ENCODE assay signal across 8 cellular contexts in the genomic region with DNA sequence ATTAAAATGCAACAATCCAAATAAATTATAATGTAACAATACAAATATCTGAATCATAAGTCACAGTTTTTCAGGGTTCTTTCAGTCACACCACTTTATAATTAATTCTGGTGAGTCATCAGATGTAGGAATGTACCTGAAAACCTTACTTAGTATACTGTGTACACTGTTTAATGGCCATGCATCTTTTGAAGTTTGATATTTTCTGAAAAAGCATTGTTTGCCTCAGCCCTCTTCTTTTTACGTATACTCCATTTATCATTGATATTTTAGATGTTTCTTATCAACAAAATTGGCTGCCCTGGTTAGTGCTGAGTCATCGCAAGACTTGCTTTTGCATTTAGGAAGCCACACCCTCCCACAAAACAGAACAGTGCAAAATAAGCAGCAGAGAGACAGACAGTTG.
DNase-seq lines count a peak whose midpoint lies in the region; ATAC-seq, FAIRE-seq and TF ChIP-seq lines count a peak whose summit lies in the region.

No MANE protein-coding gene starts in this region.

- H3K4me1 ChIP-seq in kidney (ENCODE audit: control insufficient read depth in 1 of 2, insufficient read depth in 1 of 2, low read depth in 1 of 2, low read length in 2 of 2) = no peaks in the 10 kb centered on the region

- H3K4me3 ChIP-seq in bronchial epithelial cell (ENCODE audit: low read depth, low read length) (no peak overlapping the region), kidney (ENCODE audit: low read length in 2 of 2) (no peak overlapping the region)

- DNase-seq in A172 (ENCODE audit: low spot score) (peak; percentile 57), bronchial epithelial cell (ENCODE audit: low read depth) (peak; percentile 76), epidermal melanocyte (ENCODE audit: insufficient read length, low spot score) (no peak), caudate nucleus (lab: John Stamatoyannopoulos, UW) (no peak), kidney (no peak)

- FAIRE-seq in bronchial epithelial cell (lab: Jason Lieb, UNC) (no peak), kidney (lab: Jason Lieb, UNC) (no peak)

- peak; percentile 66 for ATAC-seq in GM18868 (IDR thresholded peaks at IDR 0.05; ENCODE audit: unreplicated experiment)
- ATAC-seq in HG03442 (IDR thresholded peaks at IDR 0.05; ENCODE audit: unreplicated experiment) = peak; percentile 84
- ATAC-seq in HG03135 (IDR thresholded peaks at IDR 0.05; ENCODE audit: unreplicated experiment) = no peak

- intact Hi-C loops in kidney (cut with DNase I) = no loop called here

- H3K27ac ChIP-seq in caudate nucleus (ENCODE audit: low read depth, low read length) (no peak overlapping the region), kidney (ENCODE audit: low read depth in 2 of 2, low read length in 2 of 2) (no peak overlapping the region)

- H3K9ac ChIP-seq in kidney (ENCODE audit: low read length in 2 of 2) = no peak overlapping the region

- no peaks in the 10 kb centered on the region for H3K9me3 ChIP-seq in kidney (ENCODE audit: control insufficient read depth in 1 of 2, low read length in 2 of 2)

- TF ChIP-seq CTCF in bronchial epithelial cell (IDR thresholded peaks at IDR 0.05; ENCODE audit: insufficient read depth, low read length, severe bottlenecking) (no peak), kidney (IDR thresholded peaks at IDR 0.05; ENCODE audit: borderline replicate concordance, extremely low read depth, insufficient read depth) (no peak)

- H3K36me3 ChIP-seq in bronchial epithelial cell (ENCODE audit: control insufficient read depth, insufficient read depth, low read length) = no peaks in the 10 kb centered on the region
- peaks cover 2 to 5% of the 10 kb centered on the region in 2 donors for H3K36me3 ChIP-seq in kidney (ENCODE audit: control insufficient read depth in 1 of 2, insufficient read depth in 2 of 2, low read length in 2 of 2)

- no peaks in the 10 kb centered on the region for H3K27me3 ChIP-seq in bronchial epithelial cell (ENCODE audit: control insufficient read depth, insufficient read depth, low read length)

Comparison
In these comparisons a context has a peak if more than half of its experiments do, and no peak if none do; other contexts are left out.
1. DNase-seq: peak in A172 (single experiment) and bronchial epithelial cell (single experiment); none in epidermal melanocyte (single experiment), caudate nucleus (0 of 61) and kidney (single experiment).